Comparison of ENCODE assay signal across 1 cellular context in genomic region chr1:9985001-9985400, GRCh38.
TF ChIP-seq lines count a peak whose summit lies in the region.

No MANE protein-coding gene starts in this region.

TF ChIP-seq in HepG2, 621 proteins besides CTCF, POLR2A, EP300 and RAD21:
- TF ChIP-seq ZNF496 (CRISPR knock-in tag; IDR thresholded peaks at IDR 0.05; ENCODE audit: insufficient replicate concordance) (no peak), TFAP4 (IDR thresholded peaks at IDR 0.05; ENCODE audit: borderline replicate concordance, low read depth) (peak; percentile 52; the same call in 1 of the 2 replicates), MAFG (CRISPR knock-in tag; IDR thresholded peaks at IDR 0.05) (no peak)
